1 cellular context compared by ENCODE assay signal in genomic region chr22:39134366-39135091, GRCh38.
TF ChIP-seq lines count a peak whose summit lies in the region.

No MANE protein-coding gene starts in this region.

TF ChIP-seq in SK-N-SH treated with all-trans-retinoic acid at 6 μM for 48 hours, 23 proteins besides CTCF, POLR2A, EP300 and RAD21 (continued from another document):
- TF ChIP-seq TSHZ2 (CRISPR knock-in tag; IDR thresholded peaks at IDR 0.05), result no peak
- no peak for TF ChIP-seq CSRNP3 (CRISPR knock-in tag; IDR thresholded peaks at IDR 0.05)
- TF ChIP-seq TOX (CRISPR knock-in tag; IDR thresholded peaks at IDR 0.05; ENCODE audit: borderline replicate concordance), result no peak
